ENCODE assay signal across 14 cellular contexts in genomic region chr12:25728196-25728595, GRCh38.
A peak's percentile ranks its signal among the peaks of the same experiment; 100 is the strongest.
DNase-seq lines count a peak whose midpoint lies in the region; TF ChIP-seq lines count a peak whose summit lies in the region.
"Had no signal": no experiment of that assay in that cellular context is flagged by ENCODE, and none has a peak within 500 bp of the region (broad histone marks: within the 10 kb centered on the region; RNA-seq: fewer than 3 reads in every experiment).

No MANE protein-coding gene starts in this region.

- intact Hi-C loops in tibial artery (cut with DNase I; ENCODE audit: low total_unique reads), result no loop called here

- H3K4me1 ChIP-seq in tibial artery, result peaks cover 0 to 12% (median 0%) of the 10 kb centered on the region in 4 donors
- H3K4me1 ChIP-seq: A549, HAP-1 had no signal

- H3K36me3 ChIP-seq in tibial artery, result no peaks in the 10 kb centered on the region
- H3K36me3 ChIP-seq: BLaER1, HAP-1 had no signal

- H3K27me3 ChIP-seq in tibial artery, result no peaks in the 10 kb centered on the region
- H3K27me3 ChIP-seq: BLaER1 had no signal

- H3K4me3 ChIP-seq in choroid plexus epithelial cell (ENCODE audit: low read depth, low read length) (no peak overlapping the region), tibial artery (no peak overlapping the region)
- H3K4me3 ChIP-seq: A549, BLaER1, GM23248, HAP-1 had no signal

- TF ChIP-seq CTCF in choroid plexus epithelial cell (conservative IDR thresholded peaks at IDR 0.05; ENCODE audit: low read depth, low read length), result no peak
- TF ChIP-seq CTCF in tibial artery (IDR thresholded peaks at IDR 0.05), result no peak

- no peaks in the 10 kb centered on the region for H3K9me3 ChIP-seq in tibial artery
- H3K9me3 ChIP-seq: A549, BLaER1, HAP-1 had no signal

- H3K27ac ChIP-seq in tibial artery, result no peak overlapping the region
- H3K27ac ChIP-seq: 22Rv1, A549, BLaER1, GM23248 had no signal

- DNase-seq in DMS53 (lab: John Stamatoyannopoulos, UW), result peak; percentile 75
- DNase-seq in DMS53 treated with DMSO at 0.1 percent for 48 hours (lab: John Stamatoyannopoulos, UW; ENCODE audit: unreplicated experiment), result no peak
- peak; percentile 16 for DNase-seq in choroid plexus epithelial cell (ENCODE audit: low read depth)
- DNase-seq in fibroblast of peridontal ligament (ENCODE audit: extremely low read depth), result peak; percentile 74
- no peak for DNase-seq in DMS153 treated with DMSO at 0.1 percent for 48 hours (lab: John Stamatoyannopoulos, UW; ENCODE audit: unreplicated experiment)
- DNase-seq in tibial artery, result no peak
- DNase-seq in putamen (ENCODE audit: low spot score), result no peak
- DNase-seq: CD4-positive, alpha-beta memory T cell; DMS153; GM23248 had no signal

Comparison
In these comparisons a context has a peak if more than half of its experiments do, and no peak if none do; other contexts are left out.
1. DNase-seq: peak in DMS53 (single experiment), choroid plexus epithelial cell (single experiment) and fibroblast of peridontal ligament (single experiment); none in DMS53 treated with DMSO at 0.1 percent for 48 hours (single experiment), DMS153 treated with DMSO at 0.1 percent for 48 hours (single experiment), tibial artery (0 of 2) and putamen (single experiment).